ENCODE assay signal across 2 cellular contexts in the genomic region with DNA sequence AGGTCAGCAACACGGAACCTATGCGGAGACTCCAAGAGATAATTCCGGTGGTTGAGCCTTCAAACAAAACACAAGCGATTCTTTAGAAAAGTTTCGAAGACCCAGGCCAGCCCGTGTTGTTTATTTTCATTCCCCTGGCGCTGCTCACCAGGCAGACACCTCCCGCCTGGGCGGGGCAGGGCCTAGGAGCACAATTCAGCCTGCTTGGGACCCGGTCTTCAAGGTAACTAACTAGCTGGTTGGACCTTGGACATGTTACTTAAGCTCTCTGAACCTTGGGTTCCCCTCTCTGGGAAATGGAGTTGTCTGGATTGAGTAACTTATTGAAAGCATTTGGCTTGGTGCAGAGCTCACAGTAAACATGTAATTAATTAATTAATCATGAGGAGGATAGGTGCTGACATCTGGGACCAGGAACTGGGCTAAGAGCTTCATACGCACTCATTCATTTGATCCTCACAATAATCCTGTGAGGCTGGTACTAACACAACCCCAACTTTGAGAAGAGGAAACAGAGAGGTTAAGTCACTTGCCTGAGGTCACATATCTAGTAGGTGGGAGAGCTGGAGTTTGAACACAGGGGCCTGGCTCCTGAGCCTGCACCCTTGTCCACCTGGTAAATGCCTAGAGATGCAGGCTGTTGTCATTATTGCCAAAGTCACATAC.
A peak's percentile ranks its signal among the peaks of the same experiment; 100 is the strongest.
TF ChIP-seq lines count a peak whose summit lies in the region.

No MANE protein-coding gene starts in this region.

TF ChIP-seq in HEK293, 187 proteins besides CTCF, POLR2A, EP300 and RAD21:
- TF ChIP-seq ZSCAN30 (tag by site-specific recombination; IDR thresholded peaks at IDR 0.05) (no peak), KLF1 (tag by site-specific recombination; IDR thresholded peaks at IDR 0.05) (peak; percentile 53), ZNF354C (tag by site-specific recombination; IDR thresholded peaks at IDR 0.05; ENCODE audit: borderline replicate concordance, low read depth) (no peak)

TF ChIP-seq in GM23338, 12 proteins besides CTCF, POLR2A, EP300 and RAD21:
- TF ChIP-seq STAT1 (IDR thresholded peaks at IDR 0.05; ENCODE audit: unreplicated experiment) = no peak
- TF ChIP-seq POLR2AphosphoS5 (IDR thresholded peaks at IDR 0.05; ENCODE audit: low read depth) = no peak
- TF ChIP-seq NANOG (IDR thresholded peaks at IDR 0.05; ENCODE audit: borderline replicate concordance) = no peak
- TF ChIP-seq ZNF114 (CRISPR knock-in tag; IDR thresholded peaks at IDR 0.05) = no peak
- TF ChIP-seq, protein P1, sequence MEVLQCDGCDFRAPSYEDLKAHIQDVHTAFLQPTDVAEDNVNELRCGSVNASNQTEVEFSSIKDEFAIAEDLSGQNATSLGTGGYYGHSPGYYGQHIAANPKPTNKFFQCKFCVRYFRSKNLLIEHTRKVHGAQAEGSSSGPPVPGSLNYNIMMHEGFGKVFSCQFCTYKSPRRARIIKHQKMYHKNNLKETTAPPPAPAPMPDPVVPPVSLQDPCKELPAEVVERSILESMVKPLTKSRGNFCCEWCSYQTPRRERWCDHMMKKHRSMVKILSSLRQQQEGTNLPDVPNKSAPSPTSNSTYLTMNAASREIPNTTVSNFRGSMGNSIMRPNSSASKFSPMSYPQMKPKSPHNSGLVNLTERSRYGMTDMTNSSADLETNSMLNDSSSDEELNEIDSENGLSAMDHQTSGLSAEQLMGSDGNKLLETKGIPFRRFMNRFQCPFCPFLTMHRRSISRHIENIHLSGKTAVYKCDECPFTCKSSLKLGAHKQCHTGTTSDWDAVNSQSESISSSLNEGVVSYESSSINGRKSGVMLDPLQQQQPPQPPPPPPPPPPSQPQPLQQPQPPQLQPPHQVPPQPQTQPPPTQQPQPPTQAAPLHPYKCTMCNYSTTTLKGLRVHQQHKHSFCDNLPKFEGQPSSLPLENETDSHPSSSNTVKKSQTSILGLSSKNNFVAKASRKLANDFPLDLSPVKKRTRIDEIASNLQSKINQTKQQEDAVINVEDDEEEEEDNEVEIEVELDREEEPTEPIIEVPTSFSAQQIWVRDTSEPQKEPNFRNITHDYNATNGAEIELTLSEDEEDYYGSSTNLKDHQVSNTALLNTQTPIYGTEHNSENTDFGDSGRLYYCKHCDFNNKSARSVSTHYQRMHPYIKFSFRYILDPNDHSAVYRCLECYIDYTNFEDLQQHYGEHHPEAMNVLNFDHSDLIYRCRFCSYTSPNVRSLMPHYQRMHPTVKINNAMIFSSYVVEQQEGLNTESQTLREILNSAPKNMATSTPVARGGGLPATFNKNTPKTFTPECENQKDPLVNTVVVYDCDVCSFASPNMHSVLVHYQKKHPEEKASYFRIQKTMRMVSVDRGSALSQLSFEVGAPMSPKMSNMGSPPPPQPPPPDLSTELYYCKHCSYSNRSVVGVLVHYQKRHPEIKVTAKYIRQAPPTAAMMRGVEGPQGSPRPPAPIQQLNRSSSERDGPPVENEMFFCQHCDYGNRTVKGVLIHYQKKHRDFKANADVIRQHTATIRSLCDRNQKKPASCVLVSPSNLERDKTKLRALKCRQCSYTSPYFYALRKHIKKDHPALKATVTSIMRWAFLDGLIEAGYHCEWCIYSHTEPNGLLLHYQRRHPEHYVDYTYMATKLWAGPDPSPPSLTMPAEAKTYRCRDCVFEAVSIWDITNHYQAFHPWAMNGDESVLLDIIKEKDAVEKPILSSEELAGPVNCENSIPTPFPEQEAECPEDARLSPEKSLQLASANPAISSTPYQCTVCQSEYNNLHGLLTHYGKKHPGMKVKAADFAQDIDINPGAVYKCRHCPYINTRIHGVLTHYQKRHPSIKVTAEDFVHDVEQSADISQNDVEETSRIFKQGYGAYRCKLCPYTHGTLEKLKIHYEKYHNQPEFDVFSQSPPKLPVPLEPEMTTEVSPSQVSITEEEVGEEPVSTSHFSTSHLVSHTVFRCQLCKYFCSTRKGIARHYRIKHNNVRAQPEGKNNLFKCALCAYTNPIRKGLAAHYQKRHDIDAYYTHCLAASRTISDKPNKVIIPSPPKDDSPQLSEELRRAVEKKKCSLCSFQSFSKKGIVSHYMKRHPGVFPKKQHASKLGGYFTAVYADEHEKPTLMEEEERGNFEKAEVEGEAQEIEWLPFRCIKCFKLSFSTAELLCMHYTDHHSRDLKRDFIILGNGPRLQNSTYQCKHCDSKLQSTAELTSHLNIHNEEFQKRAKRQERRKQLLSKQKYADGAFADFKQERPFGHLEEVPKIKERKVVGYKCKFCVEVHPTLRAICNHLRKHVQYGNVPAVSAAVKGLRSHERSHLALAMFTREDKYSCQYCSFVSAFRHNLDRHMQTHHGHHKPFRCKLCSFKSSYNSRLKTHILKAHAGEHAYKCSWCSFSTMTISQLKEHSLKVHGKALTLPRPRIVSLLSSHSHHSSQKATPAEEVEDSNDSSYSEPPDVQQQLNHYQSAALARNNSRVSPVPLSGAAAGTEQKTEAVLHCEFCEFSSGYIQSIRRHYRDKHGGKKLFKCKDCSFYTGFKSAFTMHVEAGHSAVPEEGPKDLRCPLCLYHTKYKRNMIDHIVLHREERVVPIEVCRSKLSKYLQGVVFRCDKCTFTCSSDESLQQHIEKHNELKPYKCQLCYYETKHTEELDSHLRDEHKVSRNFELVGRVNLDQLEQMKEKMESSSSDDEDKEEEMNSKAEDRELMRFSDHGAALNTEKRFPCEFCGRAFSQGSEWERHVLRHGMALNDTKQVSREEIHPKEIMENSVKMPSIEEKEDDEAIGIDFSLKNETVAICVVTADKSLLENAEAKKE (CRISPR knock-in tag; IDR thresholded peaks at IDR 0.05) = no peak
- no peak for TF ChIP-seq EZH2phosphoT487 (IDR thresholded peaks at IDR 0.05; ENCODE audit: unreplicated experiment)
- no peak for TF ChIP-seq ZNF331 (CRISPR knock-in tag; IDR thresholded peaks at IDR 0.05; ENCODE audit: low read depth)
- no peak for TF ChIP-seq EZH2 (IDR thresholded peaks at IDR 0.05; ENCODE audit: low read depth, unreplicated experiment)
- TF ChIP-seq, protein P2, sequence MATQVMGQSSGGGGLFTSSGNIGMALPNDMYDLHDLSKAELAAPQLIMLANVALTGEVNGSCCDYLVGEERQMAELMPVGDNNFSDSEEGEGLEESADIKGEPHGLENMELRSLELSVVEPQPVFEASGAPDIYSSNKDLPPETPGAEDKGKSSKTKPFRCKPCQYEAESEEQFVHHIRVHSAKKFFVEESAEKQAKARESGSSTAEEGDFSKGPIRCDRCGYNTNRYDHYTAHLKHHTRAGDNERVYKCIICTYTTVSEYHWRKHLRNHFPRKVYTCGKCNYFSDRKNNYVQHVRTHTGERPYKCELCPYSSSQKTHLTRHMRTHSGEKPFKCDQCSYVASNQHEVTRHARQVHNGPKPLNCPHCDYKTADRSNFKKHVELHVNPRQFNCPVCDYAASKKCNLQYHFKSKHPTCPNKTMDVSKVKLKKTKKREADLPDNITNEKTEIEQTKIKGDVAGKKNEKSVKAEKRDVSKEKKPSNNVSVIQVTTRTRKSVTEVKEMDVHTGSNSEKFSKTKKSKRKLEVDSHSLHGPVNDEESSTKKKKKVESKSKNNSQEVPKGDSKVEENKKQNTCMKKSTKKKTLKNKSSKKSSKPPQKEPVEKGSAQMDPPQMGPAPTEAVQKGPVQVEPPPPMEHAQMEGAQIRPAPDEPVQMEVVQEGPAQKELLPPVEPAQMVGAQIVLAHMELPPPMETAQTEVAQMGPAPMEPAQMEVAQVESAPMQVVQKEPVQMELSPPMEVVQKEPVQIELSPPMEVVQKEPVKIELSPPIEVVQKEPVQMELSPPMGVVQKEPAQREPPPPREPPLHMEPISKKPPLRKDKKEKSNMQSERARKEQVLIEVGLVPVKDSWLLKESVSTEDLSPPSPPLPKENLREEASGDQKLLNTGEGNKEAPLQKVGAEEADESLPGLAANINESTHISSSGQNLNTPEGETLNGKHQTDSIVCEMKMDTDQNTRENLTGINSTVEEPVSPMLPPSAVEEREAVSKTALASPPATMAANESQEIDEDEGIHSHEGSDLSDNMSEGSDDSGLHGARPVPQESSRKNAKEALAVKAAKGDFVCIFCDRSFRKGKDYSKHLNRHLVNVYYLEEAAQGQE (IDR thresholded peaks at IDR 0.05; ENCODE audit: unreplicated experiment) = no peak
